1 cellular context compared by ENCODE assay signal in the genomic region with DNA sequence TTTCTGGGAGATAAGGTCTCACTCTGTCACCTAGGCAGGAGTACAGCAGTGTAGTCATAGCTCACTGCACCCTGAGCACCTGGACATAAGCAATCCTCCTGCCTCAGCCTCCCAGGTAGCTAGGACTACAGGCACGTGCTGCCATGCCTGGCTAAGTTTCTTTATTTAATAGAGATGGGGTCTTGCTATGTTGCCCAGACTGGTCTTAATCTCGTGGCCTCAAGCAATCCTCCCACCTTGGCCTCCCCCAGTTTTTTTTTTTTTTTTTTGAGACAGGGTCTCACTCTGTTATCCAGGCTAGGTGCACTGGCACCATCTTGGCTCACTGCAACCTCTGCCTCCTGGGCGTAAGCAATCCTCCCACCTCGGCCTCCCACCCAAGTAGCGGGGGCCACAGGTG.
TF ChIP-seq lines count a peak whose summit lies in the region.

No MANE protein-coding gene starts in this region.

TF ChIP-seq in HEK293, 187 proteins besides CTCF, POLR2A, EP300 and RAD21 (continued from another document):
- TF ChIP-seq WT1 (tag by site-specific recombination; IDR thresholded peaks at IDR 0.05) (no peak), ZNF660 (tag by site-specific recombination; IDR thresholded peaks at IDR 0.05) (no peak), KLF7 (tag by site-specific recombination; IDR thresholded peaks at IDR 0.05; ENCODE audit: borderline replicate concordance) (no peak), EGR2 (tag by site-specific recombination; IDR thresholded peaks at IDR 0.05; ENCODE audit: low read depth) (0 out of 2 replicates have a peak, but pooled peaks have one; percentile 29), ZXDB (tag by site-specific recombination; IDR thresholded peaks at IDR 0.05) (no peak)
